In genomic region chr11:102553835-102554282, GRCh38 we compare ENCODE assay signal across 14 cellular contexts. TPM values are rescaled to one million over a fixed set of nuclear protein-coding genes. Genes with fewer than 3 reads are reported as not detected.
DNase-seq lines count a peak whose midpoint lies in the region; ATAC-seq, FAIRE-seq and TF ChIP-seq lines count a peak whose summit lies in the region.
"Had no signal": no experiment of that assay in that cellular context is flagged by ENCODE, and none has a peak within 500 bp of the region (broad histone marks: within the 10 kb centered on the region; RNA-seq: fewer than 3 reads in every experiment).

No MANE protein-coding gene starts in this region.

- TF ChIP-seq CTCF in GM12878 (IDR thresholded peaks at IDR 0.05 in 2 of 3, conservative IDR thresholded peaks at IDR 0.05 in 1 of 3; ENCODE audit: control insufficient read depth in 2 of 3, extremely low read depth in 1 of 3, insufficient read depth in 1 of 3, low read depth in 3 of 3, low read length in 3 of 3) = no peak

- SMC1A ChIA-PET in GM12878 (lab: Charles Lee; ENCODE audit: uncharacterized antibody, unreplicated experiment) = interaction anchor here (0.6 to 18.2 kb wide), 20 partner anchors 9 to 236 kb away, joined by 3 to 399 read pairs (median 6); no protein-coding TSS in a partner anchor

- peak; percentile 70 to 79; a peak in 3 of 4 replicates for TF ChIP-seq EP300 in GM12878 (IDR thresholded peaks at IDR 0.05; ENCODE audit: borderline replicate concordance in 1 of 2, control insufficient read depth in 1 of 2, low read depth in 2 of 2, low read length in 2 of 2)

- H3K4me2 ChIP-seq in GM12878 (ENCODE audit: control insufficient read depth, insufficient read depth) = peak overlapping the region; percentile 38
- H3K4me2 ChIP-seq: BLaER1, KMS-11 had no signal

- CTCF ChIA-PET in GM12878 (lab: Yijun Ruan, JAX) = interaction anchor here (0.5 to 9.1 kb wide), 19 partner anchors 8 to 123 kb away, joined by 3 to 110 read pairs (median 5); no protein-coding TSS in a partner anchor

- RAD21 ChIA-PET in GM12878 (lab: Charles Lee; ENCODE audit: unreplicated experiment) = interaction anchor here (0.7 to 8.4 kb wide), 25 partner anchors 8 to 239 kb away, joined by 3 to 143 read pairs (median 8); partner anchors contain the start of gene MMP7

- no peaks in the 10 kb centered on the region for H4K20me1 ChIP-seq in GM12878 (ENCODE audit: control insufficient read depth, insufficient read depth)
- H4K20me1 ChIP-seq: BLaER1 had no signal

- H2AFZ ChIP-seq in GM12878 (ENCODE audit: control insufficient read depth, low read depth, low read length) = peak overlapping the region; percentile 5

- ATAC-seq in GM18498 (IDR thresholded peaks at IDR 0.05; ENCODE audit: unreplicated experiment) = peak; percentile 76
- peak; percentile 72 for ATAC-seq in GM21367 (IDR thresholded peaks at IDR 0.05; ENCODE audit: unreplicated experiment)
- ATAC-seq in HG03095 (IDR thresholded peaks at IDR 0.05; ENCODE audit: unreplicated experiment) = peak; percentile 74
- peak; percentile 85 for ATAC-seq in GM12878
- ATAC-seq: body of pancreas had no signal

- no peak for FAIRE-seq in GM12878 (lab: Jason Lieb, UNC)
- FAIRE-seq: frontal cortex had no signal

- peak; percentile 78 for DNase-seq in GM12878 (ENCODE audit: low read depth, low spot score)
- no peak for DNase-seq in activated CD4-positive, alpha-beta T cell treated with anti-CD3 and anti-CD28 coated beads, Interleukin-2, amount 50 U/mL, for 1 hour
- DNase-seq in NCI-H1105 treated with DMSO at 0.1 percent for 48 hours (lab: John Stamatoyannopoulos, UW) = no peak
- no peak for DNase-seq in SKM-1 (lab: John Stamatoyannopoulos, UW; ENCODE audit: unreplicated experiment)
- no peak for DNase-seq in activated CD4-positive, CD25-positive, alpha-beta regulatory T cell treated with anti-CD3 and anti-CD28 coated beads, Interleukin-2, amount 50 U/mL, for 72 hours
- DNase-seq: body of pancreas, midbrain, spleen had no signal

- TF ChIP-seq POLR2A in GM12878 (IDR thresholded peaks at IDR 0.05; ENCODE audit: low read depth, low read length) = no peak

- WGBS in GM12878 (ENCODE audit: insufficient coverage, insufficient replicate concordance, low lambda C conversion rate, missing lambda C conversion rate) = 28% methylated on average over 5 of the region's 5 CpGs

- TF ChIP-seq RAD21 in GM12878 (IDR thresholded peaks at IDR 0.05; ENCODE audit: insufficient read depth, low read depth, low read length) = peak; percentile 30; the same call in 1 of the 2 replicates

- in situ Hi-C loops in GM12878 (cut with MboI) = no loop called here

- H3K27ac ChIP-seq in GM12878 (ENCODE audit: control insufficient read depth, insufficient read depth) = peak overlapping the region; percentile 40; the same call in 1 of the 2 replicates
- H3K27ac ChIP-seq: BLaER1, KMS-11, spleen had no signal

- BruUV-seq in GM12878 (replicated peaks; lab: Mats Ljungman, UMichigan) = no TSS peak

- H3K9ac ChIP-seq in GM12878 (ENCODE audit: control insufficient read depth, insufficient read depth, low read length) = 0 out of 2 replicates have a peak overlapping the region, but pooled peaks have one; percentile 17
- H3K9ac ChIP-seq: BLaER1, KMS-11 had no signal

- peaks cover 10% of the 10 kb centered on the region for H3K9me3 ChIP-seq in GM12878 (replicated peaks; ENCODE audit: control insufficient read depth, insufficient read depth, low read length)
- H3K9me3 ChIP-seq: body of pancreas had no signal

- intact Hi-C loops in GM12878 (cut with micrococcal nuclease; ENCODE audit: unreplicated experiment) = no loop called here

- peaks cover 0 to 1% of the 10 kb centered on the region in 2 experiments; a peak in 1 of 4 replicates for H3K36me3 ChIP-seq in GM12878 (ENCODE audit: control insufficient read depth in 2 of 2, insufficient read depth in 2 of 2, low read length in 1 of 2)
- H3K36me3 ChIP-seq: spleen had no signal

- POLR2A ChIA-PET in GM12878 (lab: Charles Lee) = interaction anchor here (0.6 to 7.8 kb wide), 15 partner anchors 8 to 366 kb away, joined by 3 to 67 read pairs (median 8); no protein-coding TSS in a partner anchor

- no peaks in the 10 kb centered on the region for H3K79me2 ChIP-seq in GM12878 (ENCODE audit: control insufficient read depth, insufficient read depth, low read length)

- peaks cover 40% of the 10 kb centered on the region for H3K4me1 ChIP-seq in GM12878 (ENCODE audit: control insufficient read depth, insufficient read depth, low read length)

- no peak overlapping the region for H3K4me3 ChIP-seq in GM12878
- H3K4me3 ChIP-seq: BLaER1, body of pancreas, spleen had no signal

- H3K27me3 ChIP-seq in GM12878 (replicated peaks in 1 of 2; ENCODE audit: control insufficient read depth in 2 of 2, insufficient read depth in 2 of 2, low read length in 1 of 2) = no peaks in the 10 kb centered on the region
- H3K27me3 ChIP-seq: BLaER1, body of pancreas, spleen had no signal

TF ChIP-seq in GM12878, 131 proteins besides CTCF, POLR2A, EP300 and RAD21 (continues in another document):
- TF ChIP-seq TAF1 (IDR thresholded peaks at IDR 0.05; ENCODE audit: borderline replicate concordance, low read depth, low read length) (peak; percentile 64; the same call in 1 of the 2 replicates), CEBPB (IDR thresholded peaks at IDR 0.05; ENCODE audit: borderline replicate concordance in 1 of 2, low read depth in 2 of 2, low read length in 2 of 2) (peak in 1 of 2 experiments; percentile 98; a peak in 2 of 4 replicates), ZSCAN29 (IDR thresholded peaks at IDR 0.05) (no peak), ATF3 (IDR thresholded peaks at IDR 0.05; ENCODE audit: borderline replicate concordance, extremely low read depth, low read depth, low read length) (no peak), MYC (IDR thresholded peaks at IDR 0.05; ENCODE audit: insufficient read depth, insufficient read length, insufficient replicate concordance, low read length, severe bottlenecking) (no peak), SKIL (IDR thresholded peaks at IDR 0.05; ENCODE audit: low read depth, poor library complexity, severe bottlenecking) (peak; percentile 91), NR2C2 (IDR thresholded peaks at IDR 0.05; ENCODE audit: borderline replicate concordance, control insufficient read depth, insufficient read length, low read depth) (no peak)

RNA-seq across cellular contexts. Expression of gene MMP7, which starts 23.3 kb away (rescaled TPM):
- total RNA-seq in GM12878 (2013; cell fraction: nucleolus; rRNA removed) = 4.3 and 5.4 TPM in 2 replicates
- total RNA-seq in GM12878 (2014; rRNA removed) (0.68 and 1.7 TPM in 2 replicates), GM12878 (2014; rRNA removed; fragmentation: Illumina TruSeq; extraction: Trizol) (1.1 and 1.7 TPM in 2 replicates), GM12878 (2021) (1.0 and 1.2 TPM in 2 replicates)
- 0.80 TPM for polyA plus RNA-seq in GM12878 (2011; ENCODE audit: low read depth)
- polyA plus RNA-seq in GM12878 (2011; rRNA removed) (18.0 and 19.9 TPM in 2 replicates), GM12878 (2014; fragmentation: Illumina TruSeq; extraction: Trizol) (0.62 and 1.2 TPM in 2 replicates), GM12878 (2014; fragmentation: Nextera tagmentation; extraction: Ambion mirVana) (1 to 10 TPM; 1.6 to 1.7 TPM), GM12878 (2014; rRNA removed) (0.52 and 0.92 TPM in 2 replicates), GM12878 (2016; fragmentation: Nextera tagmentation; extraction: Ambion mirVana) (under 1 TPM; 0.63 to 0.68 TPM)
- 11.7 and 14.3 TPM in 2 replicates for polyA plus RNA-seq in GM12878 (2011; cell fraction: cytosol; rRNA removed)
- 4.5 and 7.8 TPM in 2 replicates for polyA plus RNA-seq in GM12878 (2011; cell fraction: nucleus; rRNA removed)
- 1.4 TPM in 2 replicates for polyA plus RNA-seq in GM12878 (2012)
- polyA minus RNA-seq in GM12878 (2011; rRNA and poly(A)+ RNA removed) = 5.3 and 10.9 TPM in 2 replicates
- polyA minus RNA-seq in GM12878 (2011; cell fraction: cytosol; rRNA and poly(A)+ RNA removed) = 2.5 and 2.7 TPM in 2 replicates
- polyA minus RNA-seq in GM12878 (2011; cell fraction: nucleus; rRNA and poly(A)+ RNA removed) = 0.97 and 1.1 TPM in 2 replicates
- total RNA-seq: frontal cortex had no signal
